8 cellular contexts compared by ENCODE assay signal in the genomic region with DNA sequence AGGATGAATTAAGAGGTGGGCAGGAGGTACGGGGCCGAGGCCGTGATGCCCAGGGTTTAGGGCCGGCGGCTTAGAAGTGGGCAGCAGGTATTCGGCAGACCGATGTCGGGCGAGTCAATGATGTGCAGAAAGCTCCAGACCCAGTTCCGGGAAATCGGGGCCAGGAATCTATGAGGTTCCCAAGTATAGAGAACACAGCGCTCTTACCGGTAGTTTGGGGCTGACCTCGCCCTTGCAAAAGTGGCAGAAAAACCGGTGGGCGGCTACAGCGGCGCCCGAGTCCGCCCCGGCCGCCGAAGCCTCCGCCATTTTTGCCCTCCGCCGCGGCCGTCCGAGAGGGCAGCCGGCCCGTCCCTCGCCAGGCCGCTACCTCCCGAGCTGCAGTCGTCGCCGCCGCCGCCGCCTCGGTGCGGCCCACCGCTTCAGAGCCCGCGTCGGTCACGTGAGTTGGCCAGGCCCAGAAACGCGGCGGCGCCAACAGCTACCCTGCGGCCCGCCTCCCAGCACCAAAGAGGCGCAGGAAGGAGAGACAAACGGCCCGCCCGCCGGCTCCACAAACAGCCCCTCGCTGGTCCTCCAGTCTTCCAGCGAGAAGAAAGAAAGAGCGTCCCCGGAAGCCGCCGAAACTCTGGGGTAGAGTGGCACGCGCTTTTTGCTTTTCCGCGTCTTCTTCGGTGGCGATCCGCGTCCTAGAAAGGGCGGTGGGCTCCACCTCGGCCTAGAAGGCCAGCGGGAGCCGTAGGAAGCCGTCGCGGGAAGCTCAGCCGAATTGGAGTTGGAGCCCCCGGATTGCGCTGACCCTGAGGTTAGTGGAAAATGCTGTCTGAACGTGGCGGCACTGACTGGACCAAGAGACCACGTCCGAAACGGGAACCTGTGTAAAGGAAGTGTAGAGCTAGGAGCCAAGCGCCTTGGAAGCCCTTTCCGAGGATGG. TPM values are rescaled to one million over a fixed set of nuclear protein-coding genes. Genes with fewer than 3 reads are reported as not detected.
DNase-seq lines count a peak whose midpoint lies in the region; ATAC-seq lines count a peak whose summit lies in the region.

TSS of gene POLR3C (plus strand) at position 636 of the 934 bp plus-strand sequence. CDS start 1,577 bp downstream, outside the sequence.
TSS of gene RNF115 (minus strand) at position 531 of the 934 bp plus-strand sequence. CDS start at position 309, 222 bp downstream.

- H3K9me3 Mint-ChIP-seq in activated CD8-positive, alpha-beta memory T cell treated with anti-CD3 and anti-CD28 coated beads, Interleukin-2, amount 10 ng/mL, durations not matched to agents 7 days and 5 days (ENCODE audit: low read depth) = no peaks in the 10 kb centered on the region

- peak within 1 kb of the TSS; percentile 91 for H3K27ac Mint-ChIP-seq in activated CD8-positive, alpha-beta memory T cell treated with anti-CD3 and anti-CD28 coated beads, Interleukin-2, amount 10 ng/mL, durations not matched to agents 7 days and 5 days

- peaks cover 32% of the 10 kb centered on the region for H3K36me3 ChIP-seq in HUES48 (ENCODE audit: control insufficient read depth, insufficient read depth, low read length)
- peaks cover 32% of the 10 kb centered on the region for H3K36me3 ChIP-seq in NT2/D1 (ENCODE audit: insufficient read depth, insufficient read length, low read length)
- H3K36me3 ChIP-seq in endocrine pancreas (ENCODE audit: control insufficient read depth, insufficient read depth, low read length) = no peaks in the 10 kb centered on the region
- H3K36me3 ChIP-seq in mesendoderm (ENCODE audit: control insufficient read depth, insufficient read depth, low read length) = peaks cover 7% of the 10 kb centered on the region

- peaks cover 37% of the 10 kb centered on the region for H3K4me1 Mint-ChIP-seq in activated CD8-positive, alpha-beta memory T cell treated with anti-CD3 and anti-CD28 coated beads, Interleukin-2, amount 10 ng/mL, durations not matched to agents 7 days and 5 days

- WGBS in mesendoderm (ENCODE audit: extremely low coverage, insufficient coverage, low lambda C conversion rate) = no CpG with 5 or more reads among the region's 89 CpGs

- peaks cover 29% of the 10 kb centered on the region for H3K36me3 Mint-ChIP-seq in activated CD8-positive, alpha-beta memory T cell treated with anti-CD3 and anti-CD28 coated beads, Interleukin-2, amount 10 ng/mL, durations not matched to agents 7 days and 5 days

- peak within 1 kb of the TSS; percentile 93 for H3K4me3 ChIP-seq in HUES48 (ENCODE audit: low read depth, low read length)
- peak within 1 kb of the TSS; percentile 97 for H3K4me3 ChIP-seq in NT2/D1 (ENCODE audit: insufficient read length, low read depth)
- H3K4me3 ChIP-seq in endocrine pancreas (ENCODE audit: control insufficient read depth, insufficient read depth, low read length) = peak within 1 kb of the TSS; percentile 90
- H3K4me3 ChIP-seq in mesendoderm (ENCODE audit: low read length) = peak within 1 kb of the TSS; percentile 78

- H3K4me2 ChIP-seq in mesendoderm (ENCODE audit: low read length) = peak within 1 kb of the TSS; percentile 63

- H3K23ac ChIP-seq in mesendoderm (ENCODE audit: low read length) = peak within 1 kb of the TSS; percentile 72

- no peak within 1 kb of the TSS for H2AK5ac ChIP-seq in mesendoderm (ENCODE audit: low read length)

- no peak within 1 kb of the TSS for H2BK15ac ChIP-seq in mesendoderm (replicated peaks; ENCODE audit: low read depth)

- no peak within 1 kb of the TSS for H4K8ac ChIP-seq in mesendoderm (ENCODE audit: low read depth, low read length)

- CTCF ChIA-PET in activated CD8-positive, alpha-beta memory T cell treated with anti-CD3 and anti-CD28 coated beads, Interleukin-2, amount 10 ng/mL, durations not matched to agents 7 days and 5 days (lab: Charles Lee) = interaction anchor here (1.6 to 6.3 kb wide), 2 partner anchors 18 to 21 kb away, joined by 4 to 83 read pairs; partner anchors contain the start of gene NUDT17

- H3K27me3 ChIP-seq in HUES48 (ENCODE audit: control insufficient read depth, insufficient read depth, low read length) (no peaks in the 10 kb centered on the region), NT2/D1 (ENCODE audit: insufficient read depth, insufficient read length) (no peaks in the 10 kb centered on the region), endocrine pancreas (ENCODE audit: control insufficient read depth, insufficient read depth, low read length) (no peaks in the 10 kb centered on the region), mesendoderm (ENCODE audit: insufficient read depth, low read length, poor library complexity) (no peaks in the 10 kb centered on the region)

- peak within 1 kb of the TSS; percentile 75 for H3K18ac ChIP-seq in mesendoderm (ENCODE audit: low read length)

- H2BK120ac ChIP-seq in mesendoderm (ENCODE audit: low read depth, low read length) = no peak within 1 kb of the TSS

- peaks cover 3% of the 10 kb centered on the region for H3K79me2 ChIP-seq in mesendoderm (ENCODE audit: control insufficient read depth, insufficient read depth, low read length)

- H2BK5ac ChIP-seq in mesendoderm (ENCODE audit: low read length) = peak within 1 kb of the TSS; percentile 33

- H3K4ac ChIP-seq in mesendoderm (ENCODE audit: low read depth, low read length) = peak within 1 kb of the TSS; percentile 5

- peaks cover 2% of the 10 kb centered on the region for H3K27me3 Mint-ChIP-seq in activated CD8-positive, alpha-beta memory T cell treated with anti-CD3 and anti-CD28 coated beads, Interleukin-2, amount 10 ng/mL, durations not matched to agents 7 days and 5 days

- ATAC-seq in GM21390 (IDR thresholded peaks at IDR 0.05; ENCODE audit: unreplicated experiment) = peak; percentile 83
- ATAC-seq in activated CD8-positive, alpha-beta memory T cell treated with anti-CD3 and anti-CD28 coated beads, Interleukin-2, amount 10 ng/mL, durations not matched to agents 7 days and 5 days = peak; percentile 93

- peak within 1 kb of the TSS; percentile 97 for H3K4me3 Mint-ChIP-seq in activated CD8-positive, alpha-beta memory T cell treated with anti-CD3 and anti-CD28 coated beads, Interleukin-2, amount 10 ng/mL, durations not matched to agents 7 days and 5 days

- no peaks in the 10 kb centered on the region for H3K9me3 ChIP-seq in HUES48 (ENCODE audit: control insufficient read depth, insufficient read depth, low read length)
- H3K9me3 ChIP-seq in NT2/D1 (ENCODE audit: insufficient read depth, low read length) = no peaks in the 10 kb centered on the region
- no peaks in the 10 kb centered on the region for H3K9me3 ChIP-seq in endocrine pancreas (ENCODE audit: control insufficient read depth, low read length)

- no peak within 1 kb of the TSS for H4K5ac ChIP-seq in mesendoderm (ENCODE audit: low read length)

- H3K27ac ChIP-seq in HUES48 (ENCODE audit: low read depth, low read length) (peak within 1 kb of the TSS; percentile 94), mesendoderm (ENCODE audit: low read depth, low read length) (peak within 1 kb of the TSS; percentile 90)

- DNase-seq in COR-L47 (lab: John Stamatoyannopoulos, UW) = peak; percentile 86
- DNase-seq in NT2/D1 (ENCODE audit: low read depth, low spot score) = peak; percentile 93
- peak; percentile 94 for DNase-seq in activated CD8-positive, alpha-beta memory T cell treated with anti-CD3 and anti-CD28 coated beads, Interleukin-2, amount 10 ng/mL, durations not matched to agents 7 days and 5 days
- DNase-seq in mesendoderm = peak; percentile 96
- peak; percentile 71 for DNase-seq in stimulated activated CD8-positive, alpha-beta memory T cell treated with anti-CD3 and anti-CD28 coated beads, Interleukin-15, amount 100 ng/mL, for 1 hour (ENCODE audit: low read depth)

- H3K9ac ChIP-seq in HUES48 (ENCODE audit: low read depth, low read length) (peak within 1 kb of the TSS; percentile 96), NT2/D1 (ENCODE audit: insufficient read length, low read depth) (peak within 1 kb of the TSS; percentile 97), endocrine pancreas (ENCODE audit: control insufficient read depth, insufficient read depth, low read length) (peak within 1 kb of the TSS; percentile 85), mesendoderm (ENCODE audit: low read length) (peak within 1 kb of the TSS; percentile 95)

- H3K4me1 ChIP-seq in HUES48 (ENCODE audit: control insufficient read depth, insufficient read depth, low read length) = no peaks in the 10 kb centered on the region
- H3K4me1 ChIP-seq in NT2/D1 (ENCODE audit: insufficient read depth, insufficient read length) = no peaks in the 10 kb centered on the region
- H3K4me1 ChIP-seq in endocrine pancreas (ENCODE audit: control insufficient read depth, insufficient read depth, low read length) = peaks cover 7% of the 10 kb centered on the region
- H3K4me1 ChIP-seq in mesendoderm (ENCODE audit: control insufficient read depth, low read depth, low read length) = no peaks in the 10 kb centered on the region

- H3K79me1 ChIP-seq in mesendoderm (ENCODE audit: low read length) = peaks cover 5% of the 10 kb centered on the region

- peak within 1 kb of the TSS; percentile 95 for H3K56ac ChIP-seq in mesendoderm (ENCODE audit: low read length)

RNA-seq across cellular contexts. Expression of gene POLR3C, which starts in this region (rescaled TPM):
- 10 to 100 TPM; 31.1 to 37.0 TPM for total RNA-seq in activated CD8-positive, alpha-beta memory T cell treated with anti-CD3 and anti-CD28 coated beads, Interleukin-2, amount 10 ng/mL, durations not matched to agents 7 days and 5 days
- 27.9 TPM for polyA plus RNA-seq in mesendoderm (2013, experiment 1 of 2)
- polyA plus RNA-seq in mesendoderm (2013, experiment 2 of 2) = 27.1 TPM

RNA-seq across cellular contexts. Expression of gene RNF115, which starts in this region (rescaled TPM):
- total RNA-seq in activated CD8-positive, alpha-beta memory T cell treated with anti-CD3 and anti-CD28 coated beads, Interleukin-2, amount 10 ng/mL, durations not matched to agents 7 days and 5 days = 10 to 100 TPM; 14.6 to 18.0 TPM
- polyA plus RNA-seq in mesendoderm (2013, experiment 1 of 2) = 11.8 TPM
- 11.8 TPM for polyA plus RNA-seq in mesendoderm (2013, experiment 2 of 2)

Comparison
In these comparisons a context has a peak if more than half of its experiments do, and no peak if none do; other contexts are left out.
1. Peak in every context shown above with its lines: DNase-seq, ATAC-seq, H3K4me3 ChIP-seq and H3K27ac ChIP-seq.